Comparison of ENCODE assay signal across 8 cellular contexts in genomic region chr9:133148351-133149129, GRCh38. TPM values are rescaled to one million over a fixed set of nuclear protein-coding genes. Genes with fewer than 3 reads are reported as not detected.
DNase-seq lines count a peak whose midpoint lies in the region; ATAC-seq and TF ChIP-seq lines count a peak whose summit lies in the region.

No MANE protein-coding gene starts in this region.

- H3K36me3 Mint-ChIP-seq in T-helper 17 cell (ENCODE audit: low read depth) (no peaks in the 10 kb centered on the region), brain (no peaks in the 10 kb centered on the region), immature natural killer cell (no peaks in the 10 kb centered on the region)

- no peaks in the 10 kb centered on the region for H3K9me3 ChIP-seq in T-helper 17 cell (ENCODE audit: control insufficient read depth, low read length, poor library complexity, severe bottlenecking)

- DNase-seq in Caki2 (ENCODE audit: low read depth) (peak; percentile 47), HL-60 (ENCODE audit: low read depth in 1 of 2, low spot score in 1 of 2) (peak in 1 of 2 experiments; percentile 68), T-helper 17 cell (peak; percentile 47 to 65 (median 65)), immature natural killer cell (peak; percentile 55 to 64 (median 62)), islet precursor cell (no peak)
- DNase-seq in stimulated activated CD4-positive, alpha-beta T cell treated with anti-CD3 and anti-CD28 coated beads, Interleukin-2, amount 100 ng/mL, for 24 hours = peak; percentile 65 to 69

- H3K4me3 ChIP-seq in HL-60 (replicated peaks; ENCODE audit: insufficient read depth, low read length) = peak overlapping the region; percentile 95

- H3K27me3 ChIP-seq in HL-60 (ENCODE audit: insufficient read depth, poor library complexity, severe bottlenecking) = no peaks in the 10 kb centered on the region

- H3K4me1 Mint-ChIP-seq in T-helper 17 cell (peaks cover 31% of the 10 kb centered on the region), brain (peaks cover 68% of the 10 kb centered on the region), immature natural killer cell (peaks cover 39 to 46% of the 10 kb centered on the region in 2 donors)

- H3K4me3 Mint-ChIP-seq in T-helper 17 cell (peak overlapping the region; percentile 92), brain (peak overlapping the region; percentile 90 to 99 (median 91)), immature natural killer cell (peak overlapping the region; percentile 85 to 96 (median 92))

- H3K9me3 Mint-ChIP-seq in brain = peaks cover 0 to 5% (median 0%) of the 10 kb centered on the region in 5 experiments
- H3K9me3 Mint-ChIP-seq in immature natural killer cell = no peaks in the 10 kb centered on the region

- H3K27ac Mint-ChIP-seq in T-helper 17 cell (peak overlapping the region; percentile 100), brain (peak overlapping the region; percentile 95 to 98 (median 96)), immature natural killer cell (peak overlapping the region; percentile 93 to 98 (median 97))

- peak overlapping the region; percentile 78 for H3K27ac ChIP-seq in HL-60 (replicated peaks)

- peak; percentile 18 for ATAC-seq in GM19467 (IDR thresholded peaks at IDR 0.05; ENCODE audit: unreplicated experiment)
- peak; percentile 51 for ATAC-seq in T-helper 17 cell

- H3K27me3 Mint-ChIP-seq in T-helper 17 cell = no peaks in the 10 kb centered on the region
- H3K27me3 Mint-ChIP-seq in brain = peaks cover 12% of the 10 kb centered on the region
- H3K27me3 Mint-ChIP-seq in immature natural killer cell (ENCODE audit: low read depth in 3 of 3) = peaks cover 9 to 23% (median 13%) of the 10 kb centered on the region in 3 donors

- in situ Hi-C loops in Caki2 (cut with HindIII; ENCODE audit: low pct_unique_long_range_greater_than_20kb, low sequenced_read_pairs) = no loop called here

- TF ChIP-seq CTCF in HL-60 (IDR thresholded peaks at IDR 0.05; ENCODE audit: insufficient read depth, low read length) = no peak
- no peak for TF ChIP-seq CTCF in brain (conservative IDR thresholded peaks at IDR 0.05)

RNA-seq across cellular contexts. Expression of gene GBGT1, which starts 15.2 kb away (rescaled TPM):
- total RNA-seq in Caki2 (2014; rRNA removed; shearing (Covaris generic); ENCODE audit: low replicate concordance) = not detected in 2 replicates
- total RNA-seq in T-helper 17 cell = 1 to 10 TPM; 2.2 to 2.3 TPM
- polyA plus RNA-seq in brain (ENCODE audit: insufficient read depth, low read depth, low replicate concordance) (6.6 TPM), immature natural killer cell (not detected)

RNA-seq across cellular contexts. Expression of gene RALGDS, which starts 27.5 kb away (rescaled TPM):
- total RNA-seq in Caki2 (2014; rRNA removed; shearing (Covaris generic); ENCODE audit: low replicate concordance) = 11.1 and 18.6 TPM in 2 replicates
- total RNA-seq in T-helper 17 cell = 100 to 1,000 TPM; 150 to 236 TPM
- 168 TPM for polyA plus RNA-seq in brain (ENCODE audit: insufficient read depth, low read depth, low replicate concordance)
- polyA plus RNA-seq in immature natural killer cell = 10 to 100 TPM; 31.2 to 68.8 (median 31.6) TPM
